In the genomic region with DNA sequence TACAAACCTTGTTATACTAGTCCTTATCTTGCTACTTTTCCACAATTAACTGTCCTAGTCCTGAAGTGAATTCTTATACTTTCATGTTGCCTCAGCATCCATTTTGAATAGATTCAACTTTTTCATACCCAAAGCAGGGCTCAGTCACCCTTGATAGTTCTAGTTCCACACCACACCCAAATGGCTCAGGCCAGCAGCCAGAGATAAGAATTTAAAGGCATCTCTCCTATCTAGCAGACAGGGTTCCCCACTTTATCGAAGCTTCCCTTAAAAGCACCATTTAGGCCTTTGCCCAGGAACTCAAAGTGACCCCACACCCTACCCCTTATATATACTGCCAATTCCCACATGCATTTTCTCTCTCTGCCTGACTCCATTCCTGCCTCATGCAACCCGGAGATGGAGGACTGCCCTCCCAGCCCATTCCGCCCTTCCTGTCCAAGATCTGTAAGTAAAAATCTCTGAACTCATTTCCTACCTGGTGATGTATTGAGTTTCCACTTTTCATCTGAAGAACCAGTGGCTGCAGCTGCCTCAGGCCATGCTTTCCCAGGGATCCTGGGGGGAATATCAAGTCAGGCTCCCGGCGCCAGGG, we compare ENCODE assay signal across 1 cellular context.
TF ChIP-seq lines count a peak whose summit lies in the region.

No MANE protein-coding gene starts in this region.

TF ChIP-seq in K562, 482 proteins besides CTCF, POLR2A, EP300 and RAD21 (continued from another document and continues in another):
- TF ChIP-seq ZEB2 (IDR thresholded peaks at IDR 0.05): 0 out of 2 replicates have a peak, but pooled peaks have one; percentile 46
- TF ChIP-seq, protein P1, sequence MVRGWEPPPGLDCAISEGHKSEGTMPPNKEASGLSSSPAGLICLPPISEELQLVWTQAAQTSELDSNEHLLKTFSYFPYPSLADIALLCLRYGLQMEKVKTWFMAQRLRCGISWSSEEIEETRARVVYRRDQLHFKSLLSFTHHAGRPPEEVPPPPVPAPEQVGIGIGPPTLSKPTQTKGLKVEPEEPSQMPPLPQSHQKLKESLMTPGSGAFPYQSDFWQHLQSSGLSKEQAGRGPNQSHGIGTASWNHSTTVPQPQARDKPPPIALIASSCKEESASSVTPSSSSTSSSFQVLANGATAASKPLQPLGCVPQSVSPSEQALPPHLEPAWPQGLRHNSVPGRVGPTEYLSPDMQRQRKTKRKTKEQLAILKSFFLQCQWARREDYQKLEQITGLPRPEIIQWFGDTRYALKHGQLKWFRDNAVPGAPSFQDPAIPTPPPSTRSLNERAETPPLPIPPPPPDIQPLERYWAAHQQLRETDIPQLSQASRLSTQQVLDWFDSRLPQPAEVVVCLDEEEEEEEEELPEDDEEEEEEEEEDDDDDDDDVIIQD (CRISPR knock-in tag; IDR thresholded peaks at IDR 0.05): no peak
- 0 out of 4 replicates have a peak, but pooled peaks of 1 of the 2 experiments have one; percentile 14 for TF ChIP-seq MAZ (CRISPR knock-in tag; conservative IDR thresholded peaks at IDR 0.05 in 1 of 2, IDR thresholded peaks at IDR 0.05 in 1 of 2)
- TF ChIP-seq, protein P2, sequence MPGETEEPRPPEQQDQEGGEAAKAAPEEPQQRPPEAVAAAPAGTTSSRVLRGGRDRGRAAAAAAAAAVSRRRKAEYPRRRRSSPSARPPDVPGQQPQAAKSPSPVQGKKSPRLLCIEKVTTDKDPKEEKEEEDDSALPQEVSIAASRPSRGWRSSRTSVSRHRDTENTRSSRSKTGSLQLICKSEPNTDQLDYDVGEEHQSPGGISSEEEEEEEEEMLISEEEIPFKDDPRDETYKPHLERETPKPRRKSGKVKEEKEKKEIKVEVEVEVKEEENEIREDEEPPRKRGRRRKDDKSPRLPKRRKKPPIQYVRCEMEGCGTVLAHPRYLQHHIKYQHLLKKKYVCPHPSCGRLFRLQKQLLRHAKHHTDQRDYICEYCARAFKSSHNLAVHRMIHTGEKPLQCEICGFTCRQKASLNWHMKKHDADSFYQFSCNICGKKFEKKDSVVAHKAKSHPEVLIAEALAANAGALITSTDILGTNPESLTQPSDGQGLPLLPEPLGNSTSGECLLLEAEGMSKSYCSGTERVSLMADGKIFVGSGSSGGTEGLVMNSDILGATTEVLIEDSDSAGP (CRISPR knock-in tag; IDR thresholded peaks at IDR 0.05): peak; percentile 91
- TF ChIP-seq, protein P3, sequence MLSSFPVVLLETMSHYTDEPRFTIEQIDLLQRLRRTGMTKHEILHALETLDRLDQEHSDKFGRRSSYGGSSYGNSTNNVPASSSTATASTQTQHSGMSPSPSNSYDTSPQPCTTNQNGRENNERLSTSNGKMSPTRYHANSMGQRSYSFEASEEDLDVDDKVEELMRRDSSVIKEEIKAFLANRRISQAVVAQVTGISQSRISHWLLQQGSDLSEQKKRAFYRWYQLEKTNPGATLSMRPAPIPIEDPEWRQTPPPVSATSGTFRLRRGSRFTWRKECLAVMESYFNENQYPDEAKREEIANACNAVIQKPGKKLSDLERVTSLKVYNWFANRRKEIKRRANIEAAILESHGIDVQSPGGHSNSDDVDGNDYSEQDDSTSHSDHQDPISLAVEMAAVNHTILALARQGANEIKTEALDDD (IDR thresholded peaks at IDR 0.05): peak; percentile 44
- TF ChIP-seq RCOR1 (IDR thresholded peaks at IDR 0.05; ENCODE audit: borderline replicate concordance in 1 of 2, low read depth in 2 of 2, low read length in 2 of 2): peak in 1 of 2 experiments; percentile 60; a peak in 1 of 4 replicates
- peak; percentile 62 for TF ChIP-seq CCNT2 (IDR thresholded peaks at IDR 0.05; ENCODE audit: borderline replicate concordance, extremely low read depth, insufficient read length, low read depth, low read length)
- peak in 1 of 3 experiments; percentile 83 for TF ChIP-seq YY1 (IDR thresholded peaks at IDR 0.05; ENCODE audit: borderline replicate concordance in 1 of 3, control insufficient read depth in 1 of 3, extremely low read depth in 1 of 3, insufficient read depth in 3 of 3, insufficient read length in 1 of 3, insufficient replicate concordance in 2 of 3, low read depth in 1 of 3, low read length in 2 of 3)
- TF ChIP-seq ETV6 (IDR thresholded peaks at IDR 0.05; ENCODE audit: borderline replicate concordance in 1 of 2, low read depth in 2 of 2, low read length in 1 of 2): 0 out of 4 replicates have a peak, but pooled peaks of 1 of the 2 experiments have one; percentile 10
- TF ChIP-seq ETV6 (CRISPR knock-in tag; IDR thresholded peaks at IDR 0.05; ENCODE audit: borderline replicate concordance): no peak
- 0 out of 4 replicates have a peak, but pooled peaks of 1 of the 2 experiments have one; percentile 28 for TF ChIP-seq TBL1XR1 (IDR thresholded peaks at IDR 0.05; ENCODE audit: low read length in 2 of 2)
- TF ChIP-seq ZNF165 (CRISPR knock-in tag; IDR thresholded peaks at IDR 0.05; ENCODE audit: borderline replicate concordance): no peak
- 0 out of 2 replicates have a peak, but pooled peaks have one; percentile 39 for TF ChIP-seq NFRKB (IDR thresholded peaks at IDR 0.05; ENCODE audit: low read depth)
- peak; percentile 56; the same call in 1 of the 2 replicates for TF ChIP-seq TOE1 (IDR thresholded peaks at IDR 0.05; ENCODE audit: borderline replicate concordance)
- no peak for TF ChIP-seq TOE1 (CRISPR knock-in tag; IDR thresholded peaks at IDR 0.05; ENCODE audit: borderline replicate concordance, low read depth)
- TF ChIP-seq PTBP1 (IDR thresholded peaks at IDR 0.05; ENCODE audit: low read depth, low read length): no peak
- TF ChIP-seq DPF2 (IDR thresholded peaks at IDR 0.05): peak; percentile 63
- TF ChIP-seq ETV5 (CRISPR knock-in tag; IDR thresholded peaks at IDR 0.05; ENCODE audit: low read depth): 0 out of 2 replicates have a peak, but pooled peaks have one; percentile 45
- peak; percentile 19; the same call in 1 of the 2 replicates for TF ChIP-seq ATF7 (IDR thresholded peaks at IDR 0.05)
- TF ChIP-seq PHF20 (IDR thresholded peaks at IDR 0.05; ENCODE audit: partially characterized antibody): no peak
- peak; percentile 65 for TF ChIP-seq FOXM1 (IDR thresholded peaks at IDR 0.05; ENCODE audit: low read depth)
- TF ChIP-seq FOXM1 (CRISPR knock-in tag; IDR thresholded peaks at IDR 0.05; ENCODE audit: low read depth): no peak
- TF ChIP-seq ZNF444 (CRISPR knock-in tag; IDR thresholded peaks at IDR 0.05): no peak
- TF ChIP-seq SOX6 (IDR thresholded peaks at IDR 0.05): 0 out of 2 replicates have a peak, but pooled peaks have one; percentile 27
- TF ChIP-seq ZNF766 (CRISPR knock-in tag; conservative IDR thresholded peaks at IDR 0.05): 0 out of 2 replicates have a peak, but pooled peaks have one; percentile 57
- TF ChIP-seq JUNB (CRISPR knock-in tag; conservative IDR thresholded peaks at IDR 0.05): no peak
- TF ChIP-seq, protein P4, sequence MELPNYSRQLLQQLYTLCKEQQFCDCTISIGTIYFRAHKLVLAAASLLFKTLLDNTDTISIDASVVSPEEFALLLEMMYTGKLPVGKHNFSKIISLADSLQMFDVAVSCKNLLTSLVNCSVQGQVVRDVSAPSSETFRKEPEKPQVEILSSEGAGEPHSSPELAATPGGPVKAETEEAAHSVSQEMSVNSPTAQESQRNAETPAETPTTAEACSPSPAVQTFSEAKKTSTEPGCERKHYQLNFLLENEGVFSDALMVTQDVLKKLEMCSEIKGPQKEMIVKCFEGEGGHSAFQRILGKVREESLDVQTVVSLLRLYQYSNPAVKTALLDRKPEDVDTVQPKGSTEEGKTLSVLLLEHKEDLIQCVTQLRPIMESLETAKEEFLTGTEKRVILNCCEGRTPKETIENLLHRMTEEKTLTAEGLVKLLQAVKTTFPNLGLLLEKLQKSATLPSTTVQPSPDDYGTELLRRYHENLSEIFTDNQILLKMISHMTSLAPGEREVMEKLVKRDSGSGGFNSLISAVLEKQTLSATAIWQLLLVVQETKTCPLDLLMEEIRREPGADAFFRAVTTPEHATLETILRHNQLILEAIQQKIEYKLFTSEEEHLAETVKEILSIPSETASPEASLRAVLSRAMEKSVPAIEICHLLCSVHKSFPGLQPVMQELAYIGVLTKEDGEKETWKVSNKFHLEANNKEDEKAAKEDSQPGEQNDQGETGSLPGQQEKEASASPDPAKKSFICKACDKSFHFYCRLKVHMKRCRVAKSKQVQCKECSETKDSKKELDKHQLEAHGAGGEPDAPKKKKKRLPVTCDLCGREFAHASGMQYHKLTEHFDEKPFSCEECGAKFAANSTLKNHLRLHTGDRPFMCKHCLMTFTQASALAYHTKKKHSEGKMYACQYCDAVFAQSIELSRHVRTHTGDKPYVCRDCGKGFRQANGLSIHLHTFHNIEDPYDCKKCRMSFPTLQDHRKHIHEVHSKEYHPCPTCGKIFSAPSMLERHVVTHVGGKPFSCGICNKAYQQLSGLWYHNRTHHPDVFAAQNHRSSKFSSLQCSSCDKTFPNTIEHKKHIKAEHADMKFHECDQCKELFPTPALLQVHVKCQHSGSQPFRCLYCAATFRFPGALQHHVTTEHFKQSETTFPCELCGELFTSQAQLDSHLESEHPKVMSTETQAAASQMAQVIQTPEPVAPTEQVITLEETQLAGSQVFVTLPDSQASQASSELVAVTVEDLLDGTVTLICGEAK (IDR thresholded peaks at IDR 0.05): peak; percentile 60
- TF ChIP-seq, protein P4 (CRISPR knock-in tag; IDR thresholded peaks at IDR 0.05): no peak
- peak; percentile 35; the same call in 1 of the 2 replicates for TF ChIP-seq SMARCE1 (IDR thresholded peaks at IDR 0.05)
- TF ChIP-seq KLF16 (IDR thresholded peaks at IDR 0.05): 0 out of 2 replicates have a peak, but pooled peaks have one; percentile 16
- no peak for TF ChIP-seq ZNF589 (CRISPR knock-in tag; IDR thresholded peaks at IDR 0.05; ENCODE audit: low read depth)
- peak; percentile 36; the same call in 1 of the 2 replicates for TF ChIP-seq CTBP1 (IDR thresholded peaks at IDR 0.05; ENCODE audit: borderline replicate concordance)
- 0 out of 2 replicates have a peak, but pooled peaks have one; percentile 31 for TF ChIP-seq EP400 (IDR thresholded peaks at IDR 0.05)
- TF ChIP-seq NFE2 (IDR thresholded peaks at IDR 0.05; ENCODE audit: low read depth): 0 out of 2 replicates have a peak, but pooled peaks have one; percentile 2
- TF ChIP-seq BMI1 (IDR thresholded peaks at IDR 0.05; ENCODE audit: low read length): no peak
- TF ChIP-seq, protein P5, sequence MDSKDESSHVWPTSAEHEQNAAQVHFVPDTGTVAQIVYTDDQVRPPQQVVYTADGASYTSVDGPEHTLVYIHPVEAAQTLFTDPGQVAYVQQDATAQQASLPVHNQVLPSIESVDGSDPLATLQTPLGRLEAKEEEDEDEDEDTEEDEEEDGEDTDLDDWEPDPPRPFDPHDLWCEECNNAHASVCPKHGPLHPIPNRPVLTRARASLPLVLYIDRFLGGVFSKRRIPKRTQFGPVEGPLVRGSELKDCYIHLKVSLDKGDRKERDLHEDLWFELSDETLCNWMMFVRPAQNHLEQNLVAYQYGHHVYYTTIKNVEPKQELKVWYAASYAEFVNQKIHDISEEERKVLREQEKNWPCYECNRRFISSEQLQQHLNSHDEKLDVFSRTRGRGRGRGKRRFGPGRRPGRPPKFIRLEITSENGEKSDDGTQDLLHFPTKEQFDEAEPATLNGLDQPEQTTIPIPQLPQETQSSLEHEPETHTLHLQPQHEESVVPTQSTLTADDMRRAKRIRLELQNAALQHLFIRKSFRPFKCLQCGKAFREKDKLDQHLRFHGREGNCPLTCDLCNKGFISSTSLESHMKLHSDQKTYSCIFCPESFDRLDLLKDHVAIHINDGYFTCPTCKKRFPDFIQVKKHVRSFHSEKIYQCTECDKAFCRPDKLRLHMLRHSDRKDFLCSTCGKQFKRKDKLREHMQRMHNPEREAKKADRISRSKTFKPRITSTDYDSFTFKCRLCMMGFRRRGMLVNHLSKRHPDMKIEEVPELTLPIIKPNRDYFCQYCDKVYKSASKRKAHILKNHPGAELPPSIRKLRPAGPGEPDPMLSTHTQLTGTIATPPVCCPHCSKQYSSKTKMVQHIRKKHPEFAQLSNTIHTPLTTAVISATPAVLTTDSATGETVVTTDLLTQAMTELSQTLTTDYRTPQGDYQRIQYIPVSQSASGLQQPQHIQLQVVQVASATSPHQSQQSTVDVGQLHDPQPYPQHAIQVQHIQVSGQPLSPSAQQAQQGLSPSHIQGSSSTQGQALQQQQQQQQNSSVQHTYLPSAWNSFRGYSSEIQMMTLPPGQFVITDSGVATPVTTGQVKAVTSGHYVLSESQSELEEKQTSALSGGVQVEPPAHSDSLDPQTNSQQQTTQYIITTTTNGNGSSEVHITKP (IDR thresholded peaks at IDR 0.05; ENCODE audit: partially characterized antibody): peak; percentile 73
